In genomic region chr1:241659016-241659415, GRCh38 we compare ENCODE assay signal across 9 cellular contexts. TPM values are rescaled to one million over a fixed set of nuclear protein-coding genes. Genes with fewer than 3 reads are reported as not detected.
"Had no signal": no experiment of that assay in that cellular context is flagged by ENCODE, and none has a peak within 500 bp of the region (broad histone marks: within the 10 kb centered on the region; RNA-seq: fewer than 3 reads in every experiment).

No MANE protein-coding gene starts in this region.

RNA-seq across cellular contexts. Expression of gene WDR64, which starts 6.9 kb away (rescaled TPM):
- total RNA-seq: OCI-LY7, PC-9, Peyer's patch, Right ventricle myocardium inferior, Right ventricle myocardium superior, RPMI7951, SJCRH30, SK-MEL-5 had no signal
- polyA plus RNA-seq: SK-N-SH had no signal
